Comparison of ENCODE assay signal across 21 cellular contexts in genomic region chr10:32373031-32373430, GRCh38. TPM values are rescaled to one million over a fixed set of nuclear protein-coding genes. Genes with fewer than 3 reads are reported as not detected.
A peak's percentile ranks its signal among the peaks of the same experiment; 100 is the strongest.
DNase-seq lines count a peak whose midpoint lies in the region; ATAC-seq, FAIRE-seq and TF ChIP-seq lines count a peak whose summit lies in the region.
"Had no signal": no experiment of that assay in that cellular context is flagged by ENCODE, and none has a peak within 500 bp of the region (broad histone marks: within the 10 kb centered on the region; RNA-seq: fewer than 3 reads in every experiment).

No MANE protein-coding gene starts in this region.

- POLR2A ChIA-PET in HepG2 (lab: Yijun Ruan, JAX), result no interaction called here
- POLR2A ChIA-PET in K562 (lab: Yijun Ruan, JAX), result interaction anchor here (1.1 to 1.3 kb wide), 2 partner anchors 15 to 64 kb away, joined by 3 read pairs; no protein-coding TSS in a partner anchor

- H3K9ac ChIP-seq in HepG2 (ENCODE audit: insufficient read depth, low read depth, low read length) (no peak overlapping the region), K562 (ENCODE audit: insufficient read depth in 1 of 2, low read depth in 2 of 2, low read length in 2 of 2) (no peak overlapping the region)

- intact Hi-C loops in HepG2 (cut with micrococcal nuclease; ENCODE audit: unreplicated experiment) (no loop called here), right lobe of liver (cut with DNase I) (no loop called here), K562 (cut with micrococcal nuclease) (loop anchor here (10.0 kb wide), 3 partner anchors 422 to 632 kb away; partner anchors contain the start of gene ITGB1), stomach (cut with DNase I; ENCODE audit: low total_unique reads) (no loop called here)

- H3K4me2 ChIP-seq in HepG2 (ENCODE audit: low read depth, low read length), result no peak overlapping the region
- H3K4me2 ChIP-seq in K562 (ENCODE audit: insufficient read depth, low read length), result no peak overlapping the region

- H2AFZ ChIP-seq in HepG2 (ENCODE audit: low read length), result no peak overlapping the region
- H2AFZ ChIP-seq in K562 (ENCODE audit: low read depth, low read length), result no peak overlapping the region

- H3K4me3 ChIP-seq in HepG2 (replicated peaks in 1 of 3; ENCODE audit: insufficient read depth in 1 of 3, low read depth in 2 of 3, low read length in 3 of 3) (no peak overlapping the region), right lobe of liver (no peak overlapping the region), K562 (no peak overlapping the region), stomach (no peak overlapping the region)
- H3K4me3 ChIP-seq: SJSA1 had no signal

- H3K9me1 ChIP-seq in K562 (ENCODE audit: control insufficient read depth, insufficient read depth, low read length), result no peaks in the 10 kb centered on the region

- DNase-seq in HepG2 (ENCODE audit: low spot score), result no peak
- DNase-seq in right lobe of liver, result no peak
- DNase-seq in GM12892 (ENCODE audit: insufficient read length), result no peak
- no peak for DNase-seq in K562 (ENCODE audit: extremely low read depth in 1 of 4, low spot score in 3 of 4)
- no peak for DNase-seq in stomach
- DNase-seq in SHP77 (lab: John Stamatoyannopoulos, UW), result no peak
- DNase-seq in activated CD4-positive, CD25-positive, alpha-beta regulatory T cell treated with anti-CD3 and anti-CD28 coated beads, Interleukin-2, amount 50 U/mL, for 72 hours, result no peak
- DNase-seq in activated CD4-positive, CD25-positive, alpha-beta regulatory T cell (lab: John Stamatoyannopoulos, UW), result no peak
- DNase-seq: CD8-positive, alpha-beta memory T cell; GDM1; MM.1S; NCI-H1048; NCI-H1436; NCI-H2029 treated with DMSO at 0.1 percent for 48 hours; NCI-H226; NCI-H510A treated with DMSO at 0.1 percent for 48 hours; NCI-H774; OCI-M1 had no signal

- H3K9me3 ChIP-seq in HepG2 (ENCODE audit: low read length) (no peaks in the 10 kb centered on the region), right lobe of liver (no peaks in the 10 kb centered on the region), K562 (replicated peaks; ENCODE audit: control insufficient read depth, insufficient read depth, low read depth, low read length) (no peaks in the 10 kb centered on the region), stomach (no peaks in the 10 kb centered on the region)
- H3K9me3 ChIP-seq: SJSA1 had no signal

- H3K79me2 ChIP-seq in HepG2 (ENCODE audit: insufficient read depth, low read length) (peaks cover 80% of the 10 kb centered on the region), K562 (ENCODE audit: control insufficient read depth, insufficient read depth, low read length) (peaks cover 55% of the 10 kb centered on the region)

- TF ChIP-seq RAD21 in HepG2 (CRISPR knock-in tag; IDR thresholded peaks at IDR 0.05) (no peak), K562 (CRISPR knock-in tag; conservative IDR thresholded peaks at IDR 0.05 in 1 of 2, IDR thresholded peaks at IDR 0.05 in 1 of 2) (no peak)

- H3K36me3 ChIP-seq in HepG2 (replicated peaks in 1 of 2; ENCODE audit: control insufficient read depth in 1 of 2, insufficient read depth in 2 of 2, low read length in 2 of 2) (peaks cover 0 to 10% of the 10 kb centered on the region in 2 experiments; a peak in 2 of 5 replicates), right lobe of liver (no peaks in the 10 kb centered on the region), K562 (ENCODE audit: control insufficient read depth, insufficient read depth, low read length) (no peaks in the 10 kb centered on the region), stomach (no peaks in the 10 kb centered on the region)

- BruUV-seq in HepG2 (replicated peaks; lab: Mats Ljungman, UMichigan) (no TSS peak), K562 (replicated peaks; lab: Mats Ljungman, UMichigan) (no TSS peak)

- in situ Hi-C loops in HepG2 (cut with HindIII; ENCODE audit: extremely low pct_ligation_motif_present, low pct_unique_long_range_greater_than_20kb) (no loop called here), K562 (cut with MboI) (no loop called here)

- ATAC-seq in HepG2 (no peak), right lobe of liver (no peak), K562 (no peak)

- TF ChIP-seq EP300 in HepG2 (IDR thresholded peaks at IDR 0.05; ENCODE audit: low read depth in 2 of 2, low read length in 2 of 2) (no peak), HepG2 (CRISPR knock-in tag; IDR thresholded peaks at IDR 0.05; ENCODE audit: borderline replicate concordance) (no peak), K562 (IDR thresholded peaks at IDR 0.05; ENCODE audit: low read length) (no peak), stomach (IDR thresholded peaks at IDR 0.05) (no peak)

- CTCF ChIA-PET in HepG2 (lab: Yijun Ruan, JAX; ENCODE audit: low intra/inter-chr PET ratio, low total read pairs), result no interaction called here
- CTCF ChIA-PET in K562 (lab: Yijun Ruan, JAX; ENCODE audit: low intra/inter-chr PET ratio), result no interaction called here

- no peak for TF ChIP-seq POLR2A in HepG2 (IDR thresholded peaks at IDR 0.05; ENCODE audit: insufficient read depth in 1 of 2, low read depth in 2 of 2, low read length in 2 of 2)
- TF ChIP-seq POLR2A in right lobe of liver (IDR thresholded peaks at IDR 0.05), result no peak
- no peak for TF ChIP-seq POLR2A in GM12892 (IDR thresholded peaks at IDR 0.05; ENCODE audit: low read depth, low read length)
- TF ChIP-seq POLR2A in K562 (conservative IDR thresholded peaks at IDR 0.05), result no peak
- TF ChIP-seq POLR2A in stomach (IDR thresholded peaks at IDR 0.05), result no peak

- H3K27ac ChIP-seq in HepG2 (ENCODE audit: extremely low read length, insufficient read depth, low read length) (no peak overlapping the region), right lobe of liver (no peak overlapping the region), K562 (ENCODE audit: extremely low read depth, low read depth, low read length) (no peak overlapping the region), stomach (peak overlapping the region in 3 of 5 donors; percentile 9 to 52 (median 22))
- H3K27ac ChIP-seq: SJSA1 had no signal

- TF ChIP-seq CTCF in HepG2 (CRISPR knock-in tag; IDR thresholded peaks at IDR 0.05) (no peak), right lobe of liver (IDR thresholded peaks at IDR 0.05) (no peak), K562 (IDR thresholded peaks at IDR 0.05 in 2 of 3, conservative IDR thresholded peaks at IDR 0.05 in 1 of 3; ENCODE audit: insufficient read depth in 2 of 3, low read depth in 1 of 3, low read length in 3 of 3) (no peak), stomach (IDR thresholded peaks at IDR 0.05) (no peak)

- H3K27me3 ChIP-seq in HepG2 (ENCODE audit: control insufficient read depth in 1 of 2, insufficient read depth in 2 of 2, low read length in 2 of 2) (no peaks in the 10 kb centered on the region; a peak in 1 of 5 replicates), right lobe of liver (no peaks in the 10 kb centered on the region), K562 (ENCODE audit: control insufficient read depth in 2 of 2, insufficient read depth in 2 of 2, low read length in 2 of 2) (no peaks in the 10 kb centered on the region), stomach (no peaks in the 10 kb centered on the region)
- H3K27me3 ChIP-seq: SJSA1 had no signal

- peaks cover 14% of the 10 kb centered on the region for H4K20me1 ChIP-seq in HepG2 (ENCODE audit: insufficient read depth, low read length)
- no peaks in the 10 kb centered on the region for H4K20me1 ChIP-seq in K562 (replicated peaks; ENCODE audit: control insufficient read depth, insufficient read depth, low read length)

- FAIRE-seq in HepG2 (lab: Jason Lieb, UNC) (no peak), GM12892 (lab: Jason Lieb, UNC) (peak; percentile 56), K562 (lab: Jason Lieb, UNC) (no peak)
- FAIRE-seq: A204.1, RCC 7860 had no signal

- H3K4me1 ChIP-seq in HepG2 (ENCODE audit: insufficient read depth, low read length), result peaks cover 27% of the 10 kb centered on the region
- peaks cover 0 to 16% (median 6%) of the 10 kb centered on the region in 4 donors for H3K4me1 ChIP-seq in right lobe of liver
- no peaks in the 10 kb centered on the region for H3K4me1 ChIP-seq in K562 (replicated peaks in 1 of 2; ENCODE audit: control insufficient read depth in 2 of 2, insufficient read depth in 2 of 2, low read length in 2 of 2)
- peaks cover 0 to 69% (median 32%) of the 10 kb centered on the region in 4 donors for H3K4me1 ChIP-seq in stomach
- H3K4me1 ChIP-seq: SJSA1 had no signal

RNA-seq across cellular contexts. Expression of gene EPC1, which starts 26.1 kb away (rescaled TPM):
- total RNA-seq in HepG2 (2016; rRNA removed; fragmentation: Illumina TruSeq; extraction: Trizol) (23.6 and 28.7 TPM in 2 replicates), right lobe of liver (10 to 100 TPM; 10.5 to 14.6 (median 12.4) TPM), K562 (2014; rRNA removed) (16.1 and 27.6 TPM in 2 replicates), K562 (2014; rRNA removed; fragmentation: Illumina TruSeq; extraction: Trizol) (14.1 and 15.9 TPM in 2 replicates), K562 (2015; rRNA removed; fragmentation: Illumina TruSeq; extraction: Trizol) (15.6 and 18.7 TPM in 2 replicates), K562 (2021) (21.3 and 25.7 TPM in 2 replicates), stomach (100 to 1,000 TPM in 1 of 5 donors, 10 to 100 TPM in 4; 31.2 to 182 (median 48.1) TPM)
- total RNA-seq in HepG2 (2016; cell fraction: cytosol; rRNA removed; fragmentation: Illumina TruSeq; extraction: Trizol; ENCODE audit: low read depth), result 18.0 and 19.2 TPM in 2 replicates
- total RNA-seq in HepG2 (2016; cell fraction: insoluble cytoplasmic fraction; rRNA removed; fragmentation: Illumina TruSeq; extraction: Trizol), result 25.1 and 29.8 TPM in 2 replicates
- total RNA-seq in HepG2 (2016; cell fraction: membrane; rRNA removed; fragmentation: Illumina TruSeq; extraction: Trizol), result 26.1 and 31.2 TPM in 2 replicates
- total RNA-seq in HepG2 (2016; cell fraction: nucleus; rRNA removed; fragmentation: Illumina TruSeq; extraction: Trizol), result 55.1 and 59.9 TPM in 2 replicates
- polyA plus RNA-seq in HepG2 (2011; rRNA removed) (39.2 and 44.2 TPM in 2 replicates), K562 (2011; rRNA removed) (43.6 and 48.7 TPM in 2 replicates), K562 (2014; fragmentation: Illumina TruSeq; extraction: Trizol) (21.6 and 24.2 TPM in 2 replicates), K562 (2014; fragmentation: Nextera tagmentation; extraction: Ambion mirVana) (1 to 10 TPM; 7.0 to 7.2 TPM), K562 (2014; rRNA removed) (29.8 and 32.1 TPM in 2 replicates), stomach (1 to 10 TPM; 9.2 to 9.9 (median 9.7) TPM)
- 24.6 and 24.8 TPM in 2 replicates for polyA plus RNA-seq in HepG2 (2011; cell fraction: cytosol; rRNA removed)
- 51.1 and 64.3 TPM in 2 replicates for polyA plus RNA-seq in HepG2 (2011; cell fraction: nucleus; rRNA removed)
- 11.5 and 11.9 TPM in 2 replicates for polyA plus RNA-seq in HepG2 (2012)
- 20.3 and 20.7 TPM in 2 replicates for polyA plus RNA-seq in HepG2 (2016; cell fraction: cytosol; fragmentation: Illumina TruSeq; extraction: Trizol; ENCODE audit: low read depth)
- polyA plus RNA-seq in HepG2 (2016; cell fraction: insoluble cytoplasmic fraction; fragmentation: Illumina TruSeq; extraction: Trizol; ENCODE audit: low read depth), result 22.1 and 22.7 TPM in 2 replicates
- 22.4 and 25.4 TPM in 2 replicates for polyA plus RNA-seq in HepG2 (2016; cell fraction: membrane; fragmentation: Illumina TruSeq; extraction: Trizol; ENCODE audit: low read depth)
- polyA plus RNA-seq in HepG2 (2016; cell fraction: nucleus; fragmentation: Illumina TruSeq; extraction: Trizol; ENCODE audit: insufficient read depth, low read depth), result 67.0 and 70.2 TPM in 2 replicates
- polyA minus RNA-seq in HepG2 (2011; rRNA and poly(A)+ RNA removed; ENCODE audit: low replicate concordance), result 49.8 and 55.1 TPM in 2 replicates
- 15.8 and 17.6 TPM in 2 replicates for polyA minus RNA-seq in HepG2 (2011; cell fraction: cytosol; rRNA and poly(A)+ RNA removed)
- polyA minus RNA-seq in HepG2 (2011; cell fraction: nucleus; rRNA and poly(A)+ RNA removed), result 112 and 118 TPM in 2 replicates
- 19.4 TPM for polyA plus RNA-seq in GM12892 (2012; ENCODE audit: missing spikeins)
- total RNA-seq in K562 (2011; cell fraction: chromatin; rRNA removed; ENCODE audit: low replicate concordance), result 60.0 and 102 TPM in 2 replicates
- total RNA-seq in K562 (2011; cell fraction: nucleolus; rRNA removed), result 40.2 and 50.7 TPM in 2 replicates
- total RNA-seq in K562 (2011; cell fraction: nucleoplasm; rRNA removed), result 70.0 and 75.9 TPM in 2 replicates
- polyA plus RNA-seq in K562 (2011; cell fraction: cytosol; rRNA removed), result 30.4 and 33.0 TPM in 2 replicates
- polyA plus RNA-seq in K562 (2011; cell fraction: nucleus; rRNA removed), result 81.3 and 107 TPM in 2 replicates
- polyA plus RNA-seq in K562 (2012), result 15.3 and 19.4 TPM in 2 replicates
- polyA minus RNA-seq in K562 (2011; rRNA and poly(A)+ RNA removed), result 77.5 and 80.6 TPM in 2 replicates
- 15.9 and 21.8 TPM in 2 replicates for polyA minus RNA-seq in K562 (2011; cell fraction: cytosol; rRNA and poly(A)+ RNA removed)
- 36.1 and 82.8 TPM in 2 replicates for polyA minus RNA-seq in K562 (2011; cell fraction: nucleus; rRNA and poly(A)+ RNA removed)

Comparison
In these comparisons a context has a peak if more than half of its experiments do, and no peak if none do; other contexts are left out.
1. H3K27ac ChIP-seq: peak in stomach (3 of 5); none in HepG2 (single experiment), right lobe of liver (0 of 3) and K562 (single experiment).
2. Of the 241 proteins assayed by ChIP-seq in both HepG2 and K562: peak only in HepG2: none; only in K562: ADNP; in both: none; in neither: 239; mixed calls (peak in some experiments, not most) for 1.